2 cellular contexts compared by ENCODE assay signal in the genomic region with DNA sequence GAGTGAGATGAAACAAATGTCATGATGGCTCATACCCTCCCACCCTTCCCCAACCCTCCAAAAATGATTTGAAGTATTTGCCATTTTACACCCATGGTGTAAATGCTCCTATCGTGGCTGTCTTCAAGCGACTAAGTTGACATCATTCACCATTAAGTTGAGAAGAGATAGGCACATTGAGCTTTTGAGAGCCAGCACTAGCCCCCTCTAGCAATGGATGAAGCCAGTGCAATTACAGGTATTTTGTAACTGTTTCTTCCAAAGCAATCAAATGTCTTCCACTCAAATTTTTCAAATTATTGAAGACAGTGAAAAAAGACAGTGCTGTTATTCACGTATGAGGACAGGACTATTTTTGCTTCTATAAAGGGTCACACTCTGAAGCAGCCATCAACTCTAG.
TF ChIP-seq lines count a peak whose summit lies in the region.

No MANE protein-coding gene starts in this region.

TF ChIP-seq in HCT116, 20 proteins besides CTCF, POLR2A, EP300 and RAD21:
- TF ChIP-seq CEBPB (IDR thresholded peaks at IDR 0.05; ENCODE audit: low read depth) (no peak), FOSL1 (IDR thresholded peaks at IDR 0.05; ENCODE audit: low read depth) (no peak), ELF1 (IDR thresholded peaks at IDR 0.05; ENCODE audit: borderline replicate concordance, low read depth) (no peak), SIN3A (IDR thresholded peaks at IDR 0.05; ENCODE audit: low read depth) (no peak), ZFX (IDR thresholded peaks at IDR 0.05) (no peak), YY1 (IDR thresholded peaks at IDR 0.05; ENCODE audit: extremely low read depth, insufficient replicate concordance, low read depth, low read length) (no peak), POLR2AphosphoS5 (IDR thresholded peaks at IDR 0.05; ENCODE audit: low read depth, low read length) (no peak), CBX3 (IDR thresholded peaks at IDR 0.05; ENCODE audit: low read depth) (no peak), TCF7L2 (IDR thresholded peaks at IDR 0.05; ENCODE audit: borderline replicate concordance, extremely low read depth, insufficient read depth, insufficient read length) (no peak), EGR1 (IDR thresholded peaks at IDR 0.05; ENCODE audit: low read depth) (no peak), EZH2phosphoT487 (IDR thresholded peaks at IDR 0.05; ENCODE audit: borderline replicate concordance) (no peak), REST (IDR thresholded peaks at IDR 0.05; ENCODE audit: low read depth) (no peak), JUND (IDR thresholded peaks at IDR 0.05) (no peak), ZBTB33 (IDR thresholded peaks at IDR 0.05; ENCODE audit: extremely low read depth, insufficient replicate concordance, low read length) (no peak), SP1 (IDR thresholded peaks at IDR 0.05; ENCODE audit: low read depth) (no peak), SRF (IDR thresholded peaks at IDR 0.05; ENCODE audit: low read depth) (no peak), EZH2 (IDR thresholded peaks at IDR 0.05) (no peak), ATF3 (IDR thresholded peaks at IDR 0.05) (no peak), ZNF274 (IDR thresholded peaks at IDR 0.05; ENCODE audit: low read depth, low read length) (no peak)
- TF ChIP-seq, protein P1, sequence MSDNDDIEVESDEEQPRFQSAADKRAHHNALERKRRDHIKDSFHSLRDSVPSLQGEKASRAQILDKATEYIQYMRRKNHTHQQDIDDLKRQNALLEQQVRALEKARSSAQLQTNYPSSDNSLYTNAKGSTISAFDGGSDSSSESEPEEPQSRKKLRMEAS (IDR thresholded peaks at IDR 0.05), result no peak

TF ChIP-seq in H1, 55 proteins besides CTCF, POLR2A, EP300 and RAD21:
- TF ChIP-seq TCF12 (IDR thresholded peaks at IDR 0.05; ENCODE audit: low read depth, low read length) (no peak), CBX8 (IDR thresholded peaks at IDR 0.05; ENCODE audit: borderline replicate concordance, low read depth, low read length) (no peak), FOSL1 (IDR thresholded peaks at IDR 0.05; ENCODE audit: insufficient read depth, low read depth, low read length) (no peak), EGR1 (IDR thresholded peaks at IDR 0.05; ENCODE audit: borderline replicate concordance, low read depth, low read length) (no peak)
